ENCODE assay signal across 9 cellular contexts in the genomic region with DNA sequence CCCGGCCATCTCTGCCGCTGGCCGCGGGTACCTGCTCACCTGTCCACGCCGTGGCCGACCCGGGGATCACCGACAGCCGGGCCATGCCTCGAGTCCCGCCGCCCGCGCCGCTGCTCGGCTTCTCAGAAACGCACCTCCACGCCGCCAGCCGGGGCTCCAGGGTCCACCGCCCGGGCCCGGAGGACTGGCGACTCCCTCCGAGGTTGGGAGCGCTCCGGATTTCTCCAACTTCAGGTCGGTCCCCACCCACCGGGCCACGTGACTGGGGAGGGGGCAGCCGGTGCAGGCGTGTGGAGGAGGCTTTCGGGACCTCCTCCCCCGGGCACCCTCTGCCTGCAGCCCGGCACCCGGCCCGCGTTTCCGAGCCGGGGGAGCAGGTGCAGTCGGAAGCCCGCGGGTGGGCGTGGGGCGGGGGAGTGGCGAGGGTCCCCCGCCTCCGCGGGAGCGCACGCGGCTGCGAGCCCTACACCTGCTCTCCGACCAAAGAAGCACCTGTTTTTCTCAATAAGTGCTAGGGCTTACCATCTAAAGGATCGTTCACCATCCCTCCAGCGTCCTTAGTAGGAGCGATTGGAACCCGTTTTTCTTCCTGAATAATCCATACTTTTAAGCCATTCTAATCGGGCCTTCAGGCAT. TPM values are rescaled to one million over a fixed set of nuclear protein-coding genes. Genes with fewer than 3 reads are reported as not detected.
DNase-seq lines count a peak whose midpoint lies in the region; ATAC-seq and TF ChIP-seq lines count a peak whose summit lies in the region.
"Had no signal": no experiment of that assay in that cellular context is flagged by ENCODE, and none has a peak within 500 bp of the region (broad histone marks: within the 10 kb centered on the region; RNA-seq: fewer than 3 reads in every experiment).

No MANE protein-coding gene starts in this region.

- H3K4me1 ChIP-seq in colonic mucosa (peaks cover 2% of the 10 kb centered on the region), mucosa of descending colon (ENCODE audit: low read depth) (peaks cover 13% of the 10 kb centered on the region), aorta (ENCODE audit: control insufficient read depth in 1 of 2, insufficient read depth in 2 of 2, low read length in 2 of 2) (no peaks in the 10 kb centered on the region)

- intact Hi-C loops in colonic mucosa (cut with DNase I) (no loop called here), mucosa of descending colon (cut with DNase I, micrococcal nuclease) (no loop called here), aorta (cut with DNase I) (no loop called here)

- H3K27me3 ChIP-seq in colonic mucosa = peaks cover 29% of the 10 kb centered on the region
- H3K27me3 ChIP-seq in aorta (ENCODE audit: control insufficient read depth in 1 of 2, insufficient read depth in 2 of 2, low read length in 1 of 2) = no peaks in the 10 kb centered on the region

- H3K36me3 ChIP-seq in colonic mucosa = no peaks in the 10 kb centered on the region
- no peaks in the 10 kb centered on the region for H3K36me3 ChIP-seq in mucosa of descending colon (ENCODE audit: low read depth)
- no peaks in the 10 kb centered on the region for H3K36me3 ChIP-seq in aorta (ENCODE audit: control insufficient read depth in 1 of 2, insufficient read depth in 2 of 2, low read length in 1 of 2)

- H3K27me3 Mint-ChIP-seq in T-helper 2 cell treated with Interferon-gamma antibody and Interleukin-4, amounts not matched to agents 5 μg/mL and 100 μg/mL, for 36 hours (ENCODE audit: low read depth) = peaks cover 55% of the 10 kb centered on the region

- H3K4me3 ChIP-seq in colonic mucosa (peak overlapping the region; percentile 50), mucosa of descending colon (no peak overlapping the region), aorta (ENCODE audit: low read length in 2 of 2) (no peak overlapping the region)

- H3K27ac ChIP-seq in colonic mucosa (no peak overlapping the region), aorta (ENCODE audit: low read depth in 1 of 2, low read length in 2 of 2) (no peak overlapping the region)
- H3K27ac ChIP-seq: KMS-11 had no signal

- TF ChIP-seq CTCF in colonic mucosa (IDR thresholded peaks at IDR 0.05) (no peak), mucosa of descending colon (IDR thresholded peaks at IDR 0.05) (no peak)

- peak; percentile 17 for ATAC-seq in GM19455 (IDR thresholded peaks at IDR 0.05; ENCODE audit: unreplicated experiment)
- ATAC-seq in mucosa of descending colon = peak; percentile 17
- peak; percentile 46 for ATAC-seq in aorta (ENCODE audit: low FRiP score)
- no peak for ATAC-seq in HG03354 (IDR thresholded peaks at IDR 0.05; ENCODE audit: poor library complexity, severe bottlenecking, unreplicated experiment)

- H3K9me3 Mint-ChIP-seq in T-helper 2 cell treated with Interferon-gamma antibody and Interleukin-4, amounts not matched to agents 5 μg/mL and 100 μg/mL, for 36 hours = no peaks in the 10 kb centered on the region

- H3K27ac Mint-ChIP-seq in T-helper 2 cell treated with Interferon-gamma antibody and Interleukin-4, amounts not matched to agents 5 μg/mL and 100 μg/mL, for 36 hours = no peak overlapping the region

- H3K4me1 Mint-ChIP-seq in T-helper 2 cell treated with Interferon-gamma antibody and Interleukin-4, amounts not matched to agents 5 μg/mL and 100 μg/mL, for 36 hours (ENCODE audit: low read depth) = peaks cover 23% of the 10 kb centered on the region

- DNase-seq in T-helper 2 cell treated with Interferon-gamma antibody and Interleukin-4, amounts not matched to agents 5 μg/mL and 100 μg/mL, for 36 hours (ENCODE audit: low spot score) = no peak
- DNase-seq in colonic mucosa (no peak), mucosa of descending colon (peak in 2 of 3 donors; percentile 45 to 52), aorta (peak in 1 of 2 donors; percentile 80), foreskin melanocyte (no peak), dermis blood vessel endothelial cell (no peak)

- H3K36me3 Mint-ChIP-seq in T-helper 2 cell treated with Interferon-gamma antibody and Interleukin-4, amounts not matched to agents 5 μg/mL and 100 μg/mL, for 36 hours (ENCODE audit: low read depth) = peaks cover 2% of the 10 kb centered on the region

- H3K9ac ChIP-seq in colonic mucosa (ENCODE audit: low read depth in 2 of 2, low read length in 2 of 2) = peak overlapping the region in 1 of 2 donors; percentile 8
- H3K9ac ChIP-seq: KMS-11 had no signal

- H3K9me3 ChIP-seq in colonic mucosa = no peaks in the 10 kb centered on the region
- H3K9me3 ChIP-seq in mucosa of descending colon = no peaks in the 10 kb centered on the region
- no peaks in the 10 kb centered on the region for H3K9me3 ChIP-seq in aorta (ENCODE audit: control insufficient read depth, low read length)

- H3K4me3 Mint-ChIP-seq in T-helper 2 cell treated with Interferon-gamma antibody and Interleukin-4, amounts not matched to agents 5 μg/mL and 100 μg/mL, for 36 hours = peak overlapping the region; percentile 55

- 17 to 18% methylated on average over 58 to 60 of the region's 60 CpGs for WGBS in aorta, 2 donors

RNA-seq across cellular contexts. Expression of a gene that starts 0.6 kb away (rescaled TPM):
- under 1 TPM; 0.20 to 0.42 TPM for total RNA-seq in colonic mucosa
- 1 to 10 TPM in 1 of 3 donors, under 1 TPM in 2; 0.20 to 1.6 (median 0.63) TPM for total RNA-seq in mucosa of descending colon
- total RNA-seq in aorta = 1 to 10 TPM; 1.9 to 2.6 TPM
- polyA plus RNA-seq in aorta = 1 to 10 TPM in 1 of 2 donors, under 1 TPM in 1; 0.63 to 1.3 TPM
- 1.2 and 2.0 TPM in 2 replicates for total RNA-seq in dermis blood vessel endothelial cell

RNA-seq across cellular contexts. Expression of a gene that starts 40.2 kb away (rescaled TPM):
- total RNA-seq in colonic mucosa (10 to 100 TPM; 55.3 to 69.3 TPM), mucosa of descending colon (100 to 1,000 TPM in 1 of 3 donors, 10 to 100 TPM in 2; 51.4 to 109 (median 78.4) TPM), aorta (10 to 100 TPM; 23.6 to 26.0 TPM), dermis blood vessel endothelial cell (33.2 and 41.9 TPM in 2 replicates)
- 10 to 100 TPM; 20.8 to 28.7 TPM for polyA plus RNA-seq in aorta

Comparison
In these comparisons a context has a peak if more than half of its experiments do, and no peak if none do; other contexts are left out.
1. DNase-seq: peak in mucosa of descending colon (2 of 3); none in T-helper 2 cell treated with Interferon-gamma antibody and Interleukin-4, amounts not matched to agents 5 μg/mL and 100 μg/mL, for 36 hours (single experiment), colonic mucosa (single experiment), foreskin melanocyte (single experiment) and dermis blood vessel endothelial cell (single experiment).